24 cellular contexts compared by ENCODE assay signal in the genomic region with DNA sequence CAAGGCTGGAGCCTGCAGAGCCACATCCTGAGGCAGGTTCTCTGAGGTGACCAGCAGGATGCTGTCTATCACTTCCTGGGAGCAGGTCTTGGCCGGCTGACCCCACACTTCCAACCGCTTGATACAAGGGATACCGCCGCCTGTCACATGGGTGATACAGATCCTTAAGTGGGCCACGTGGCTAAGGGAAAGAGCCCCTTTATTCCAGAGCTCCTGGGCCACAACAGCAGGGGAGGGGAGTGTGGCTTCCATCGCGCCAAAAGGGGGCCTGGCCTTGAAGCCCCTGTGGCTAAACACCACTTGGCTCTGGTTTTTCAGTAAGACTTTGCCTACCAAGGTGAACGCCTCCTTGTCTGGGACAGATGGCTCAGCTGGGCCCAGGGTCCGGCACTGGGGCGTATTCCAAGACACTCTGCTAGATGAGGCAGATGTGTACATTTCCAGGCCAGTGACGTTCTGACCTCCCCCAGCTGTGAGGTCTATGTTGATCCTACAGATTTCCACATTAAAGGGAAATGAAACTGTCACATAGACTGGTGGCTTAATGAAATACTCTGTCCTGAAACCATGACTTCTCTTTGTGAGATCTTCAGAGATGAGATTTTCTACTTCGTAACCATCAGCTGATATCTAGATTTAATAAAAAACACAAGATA. TPM values are rescaled to one million over a fixed set of nuclear protein-coding genes. Genes with fewer than 3 reads are reported as not detected.
DNase-seq lines count a peak whose midpoint lies in the region; ATAC-seq, FAIRE-seq and TF ChIP-seq lines count a peak whose summit lies in the region.
"Had no signal": no experiment of that assay in that cellular context is flagged by ENCODE, and none has a peak within 500 bp of the region (broad histone marks: within the 10 kb centered on the region; RNA-seq: fewer than 3 reads in every experiment).

No MANE protein-coding gene starts in this region.

- TF ChIP-seq RAD21 in A549 (conservative IDR thresholded peaks at IDR 0.05 in 1 of 2, IDR thresholded peaks at IDR 0.05 in 1 of 2), result no peak

- H3K4me3 ChIP-seq in A549, result no peak overlapping the region
- H3K4me3 ChIP-seq in CD4-positive, CD25-positive, alpha-beta regulatory T cell (ENCODE audit: low read depth, low read length), result peak overlapping the region; percentile 57
- H3K4me3 ChIP-seq: esophagus squamous epithelium, heart left ventricle, stomach had no signal

- H3K9me3 ChIP-seq in A549, result peaks cover 7% of the 10 kb centered on the region; the same call in 1 of the 3 replicates
- H3K9me3 ChIP-seq in CD4-positive, CD25-positive, alpha-beta regulatory T cell (ENCODE audit: control insufficient read depth in 2 of 2, low read length in 2 of 2), result no peaks in the 10 kb centered on the region
- H3K9me3 ChIP-seq: heart left ventricle had no signal

- no peak for TF ChIP-seq POLR2A in A549 (IDR thresholded peaks at IDR 0.05; ENCODE audit: low read length)

- peaks cover 20 to 53% (median 34%) of the 10 kb centered on the region in 4 donors for H3K4me1 Mint-ChIP-seq in CD4-positive, CD25-positive, alpha-beta regulatory T cell
- H3K4me1 Mint-ChIP-seq in T-cell (peaks cover 35 to 55% (median 47%) of the 10 kb centered on the region in 3 donors), mesothelial cell of epicardium (no peaks in the 10 kb centered on the region)
- peaks cover 13 to 14% of the 10 kb centered on the region in 2 donors for H3K4me1 Mint-ChIP-seq in effector memory CD8-positive, alpha-beta T cell (ENCODE audit: low read depth in 2 of 2)

- peaks cover 0 to 8% (median 0%) of the 10 kb centered on the region in 7 donors for H3K9me3 Mint-ChIP-seq in CD4-positive, CD25-positive, alpha-beta regulatory T cell
- H3K9me3 Mint-ChIP-seq in T-cell, result peaks cover 0 to 3% (median 0%) of the 10 kb centered on the region in 3 donors
- H3K9me3 Mint-ChIP-seq in effector memory CD8-positive, alpha-beta T cell, result no peaks in the 10 kb centered on the region
- peaks cover 15% of the 10 kb centered on the region for H3K9me3 Mint-ChIP-seq in mesothelial cell of epicardium

- DNase-seq in A549 (ENCODE audit: low read depth in 1 of 2, low spot score in 1 of 2), result no peak
- DNase-seq in CD4-positive, CD25-positive, alpha-beta regulatory T cell, result no peak
- DNase-seq in T-cell, result no peak
- DNase-seq in effector memory CD8-positive, alpha-beta T cell, result no peak
- no peak for DNase-seq in NCI-H1417 (lab: John Stamatoyannopoulos, UW)
- DNase-seq in GM13976 (ENCODE audit: low spot score), result no peak
- no peak for DNase-seq in mesothelial cell of epicardium (ENCODE audit: low spot score in 2 of 2, unreplicated experiment in 2 of 2)
- DNase-seq: anterior cingulate cortex; DND-41; esophagus squamous epithelium; H7; heart left ventricle; NCI-H1092; NK-92 treated with Interleukin-12 subunit alpha and Interleukin-12 subunit beta, amount 100 ng/mL, for 24 hours; stomach had no signal

- no peak for FAIRE-seq in A549 (lab: Jason Lieb, UNC)
- FAIRE-seq: colon, keratinocyte, urothelium cell line had no signal

- CTCF ChIA-PET in A549 (lab: Yijun Ruan, JAX), result interaction anchor here (1.4 to 9.5 kb wide), 3 partner anchors 7 to 68 kb away, joined by 7 to 108 read pairs (median 13); no protein-coding TSS in a partner anchor
- CTCF ChIA-PET in T-cell (lab: Charles Lee), result interaction anchor here (0.6 to 1.2 kb wide), 2 partner anchors 124 to 194 kb away, joined by 3 to 4 read pairs; no protein-coding TSS in a partner anchor

- peak overlapping the region in 2 of 4 donors; percentile 29 to 63 for H3K4me3 Mint-ChIP-seq in CD4-positive, CD25-positive, alpha-beta regulatory T cell
- peak overlapping the region; percentile 62 to 76 (median 69) for H3K4me3 Mint-ChIP-seq in T-cell
- no peak overlapping the region for H3K4me3 Mint-ChIP-seq in effector memory CD8-positive, alpha-beta T cell
- H3K4me3 Mint-ChIP-seq in mesothelial cell of epicardium, result no peak overlapping the region

- peaks cover 7% of the 10 kb centered on the region for H3K36me3 ChIP-seq in CD4-positive, CD25-positive, alpha-beta regulatory T cell (ENCODE audit: control insufficient read depth, insufficient read depth, low read length)

- WGBS in A549 (ENCODE audit: missing lambda C conversion rate), result 93% methylated on average over 12 of the region's 12 CpGs

- no peak for TF ChIP-seq EP300 in A549 (IDR thresholded peaks at IDR 0.05)

- H3K4me1 ChIP-seq in A549, result peaks cover 57% of the 10 kb centered on the region
- peaks cover 35% of the 10 kb centered on the region for H3K4me1 ChIP-seq in CD4-positive, CD25-positive, alpha-beta regulatory T cell (ENCODE audit: control insufficient read depth, insufficient read depth, low read length, poor library complexity, severe bottlenecking)

- H3K27ac ChIP-seq in A549, result peak overlapping the region; percentile 82 to 90; a peak in 5 of 6 replicates
- peak overlapping the region; percentile 74 for H3K27ac ChIP-seq in CD4-positive, CD25-positive, alpha-beta regulatory T cell (ENCODE audit: insufficient read depth, low read length, poor library complexity, severe bottlenecking)
- H3K27ac ChIP-seq: esophagus squamous epithelium, heart left ventricle, stomach had no signal

- in situ Hi-C loops in GM13976 (cut with MboI; ENCODE audit: low sequenced_read_pairs, unreplicated experiment), result no loop called here

- no peaks in the 10 kb centered on the region for H3K27me3 ChIP-seq in CD4-positive, CD25-positive, alpha-beta regulatory T cell (ENCODE audit: control insufficient read depth, insufficient read depth, low read length)
- H3K27me3 ChIP-seq: esophagus squamous epithelium, heart left ventricle, stomach had no signal

- H3K4me2 ChIP-seq in A549, result no peak overlapping the region

- ATAC-seq in A549 (no peak), T-cell (replicated peaks in 1 of 4) (no peak), HG02623 (IDR thresholded peaks at IDR 0.05; ENCODE audit: unreplicated experiment) (no peak)
- ATAC-seq in CD4-positive, CD25-positive, alpha-beta regulatory T cell (ENCODE audit: low read depth in 2 of 2), result no peak
- ATAC-seq in effector memory CD8-positive, alpha-beta T cell (replicated peaks), result no peak

- H3K27ac Mint-ChIP-seq in CD4-positive, CD25-positive, alpha-beta regulatory T cell, result peak overlapping the region; percentile 97 to 98 (median 98)
- peak overlapping the region; percentile 99 for H3K27ac Mint-ChIP-seq in T-cell
- peak overlapping the region; percentile 42 to 49 for H3K27ac Mint-ChIP-seq in effector memory CD8-positive, alpha-beta T cell
- H3K27ac Mint-ChIP-seq in mesothelial cell of epicardium, result no peak overlapping the region

- TF ChIP-seq CTCF in A549 (IDR thresholded peaks at IDR 0.05), result no peak
- TF ChIP-seq CTCF in GM13976 (IDR thresholded peaks at IDR 0.05; ENCODE audit: borderline replicate concordance, control extremely low read depth, extremely low read depth, insufficient read depth, missing control alignments), result no peak
- no peak for TF ChIP-seq CTCF in mesothelial cell of epicardium (IDR thresholded peaks at IDR 0.05; ENCODE audit: unreplicated experiment)

- H3K27me3 Mint-ChIP-seq in CD4-positive, CD25-positive, alpha-beta regulatory T cell, result no peaks in the 10 kb centered on the region
- H3K27me3 Mint-ChIP-seq in T-cell (no peaks in the 10 kb centered on the region), mesothelial cell of epicardium (ENCODE audit: low read depth) (no peaks in the 10 kb centered on the region)
- no peaks in the 10 kb centered on the region for H3K27me3 Mint-ChIP-seq in effector memory CD8-positive, alpha-beta T cell

- POLR2A ChIA-PET in A549 (lab: Yijun Ruan, JAX) (no interaction called here), T-cell (lab: Charles Lee) (interaction anchor here in 1 of 2 donors (0.7 kb wide), 1 partner anchor 110 kb away, joined by 3 read pairs; no protein-coding TSS in a partner anchor)

- H3K36me3 Mint-ChIP-seq in CD4-positive, CD25-positive, alpha-beta regulatory T cell, result peaks cover 16% of the 10 kb centered on the region
- H3K36me3 Mint-ChIP-seq in T-cell, result peaks cover 29% of the 10 kb centered on the region
- H3K36me3 Mint-ChIP-seq in effector memory CD8-positive, alpha-beta T cell (ENCODE audit: insufficient read depth), result peaks cover 11% of the 10 kb centered on the region
- peaks cover 47% of the 10 kb centered on the region for H3K36me3 Mint-ChIP-seq in mesothelial cell of epicardium

RNA-seq across cellular contexts. Expression of a gene that starts 37.6 kb away (rescaled TPM):
- polyA plus RNA-seq in A549 (2011; rRNA removed) (not detected in 2 replicates), A549 (2017; fragmentation: RNase III; extraction: RNeasy Plus Mini Kit Qiagen cat#74134 plus additional on column Dnase treatment) (not detected in 3 replicates)
- not detected in 2 replicates for polyA plus RNA-seq in A549 (2012; cell fraction: cytosol; rRNA removed)
- not detected in 2 replicates for polyA plus RNA-seq in A549 (2012; cell fraction: nucleus; rRNA removed)
- not detected in 2 replicates for polyA minus RNA-seq in A549 (2011; rRNA and poly(A)+ RNA removed)
- total RNA-seq in CD4-positive, CD25-positive, alpha-beta regulatory T cell, result 1.4 TPM
- not detected for polyA plus RNA-seq in CD4-positive, CD25-positive, alpha-beta regulatory T cell
- total RNA-seq in T-cell (1 to 10 TPM in 1 of 5 donors, under 1 TPM in 2, not detected in 2; 0.44 to 1.6 (median 0.59) TPM), mesothelial cell of epicardium (not detected in 3 replicates)
- total RNA-seq: esophagus squamous epithelium, H7, heart left ventricle, mononuclear cell, osteocyte, SK-MEL-5, skeletal muscle tissue, stomach had no signal
- polyA plus RNA-seq: BJ, heart left ventricle, keratinocyte, stomach had no signal

RNA-seq across cellular contexts. Expression of a gene that starts 37.6 kb away (rescaled TPM):
- polyA plus RNA-seq in A549 (2011; rRNA removed) (39.5 and 43.4 TPM in 2 replicates), A549 (2017; fragmentation: RNase III; extraction: RNeasy Plus Mini Kit Qiagen cat#74134 plus additional on column Dnase treatment) (33.0 to 36.4 TPM (median 33.9 TPM) in 3 replicates)
- 17.3 and 21.1 TPM in 2 replicates for polyA plus RNA-seq in A549 (2012; cell fraction: cytosol; rRNA removed)
- 15.5 and 24.5 TPM in 2 replicates for polyA plus RNA-seq in A549 (2012; cell fraction: nucleus; rRNA removed)
- 30.7 and 32.9 TPM in 2 replicates for polyA minus RNA-seq in A549 (2011; rRNA and poly(A)+ RNA removed)
- 35.0 TPM for total RNA-seq in CD4-positive, CD25-positive, alpha-beta regulatory T cell
- 10 to 100 TPM; 17.4 to 31.1 (median 25.8) TPM for polyA plus RNA-seq in CD4-positive, CD25-positive, alpha-beta regulatory T cell
- total RNA-seq in T-cell (10 to 100 TPM; 23.2 to 33.5 (median 28.7) TPM), mesothelial cell of epicardium (19.1 to 19.8 TPM (median 19.7 TPM) in 3 replicates)

RNA-seq across cellular contexts. Expression of a gene that starts 37.6 kb away (rescaled TPM):
- polyA plus RNA-seq in A549 (2011; rRNA removed) (3.4 and 4.3 TPM in 2 replicates), A549 (2017; fragmentation: RNase III; extraction: RNeasy Plus Mini Kit Qiagen cat#74134 plus additional on column Dnase treatment) (4.0 to 5.3 TPM (median 4.2 TPM) in 3 replicates)
- polyA plus RNA-seq in A549 (2012; cell fraction: cytosol; rRNA removed), result 2.3 and 3.1 TPM in 2 replicates
- 4.7 and 4.8 TPM in 2 replicates for polyA plus RNA-seq in A549 (2012; cell fraction: nucleus; rRNA removed)
- polyA minus RNA-seq in A549 (2011; rRNA and poly(A)+ RNA removed), result 6.7 and 6.9 TPM in 2 replicates
- 9.3 TPM for total RNA-seq in CD4-positive, CD25-positive, alpha-beta regulatory T cell
- 1 to 10 TPM; 5.3 to 7.7 (median 6.8) TPM for polyA plus RNA-seq in CD4-positive, CD25-positive, alpha-beta regulatory T cell
- total RNA-seq in T-cell (10 to 100 TPM in 4 of 5 donors, 1 to 10 TPM in 1; 9.4 to 13.4 (median 10.8) TPM), mesothelial cell of epicardium (11.6 to 12.3 TPM (median 11.6 TPM) in 3 replicates)

RNA-seq across cellular contexts. Expression of a gene that starts 50.7 kb away (rescaled TPM):
- not detected in 2 replicates for polyA plus RNA-seq in A549 (2011; rRNA removed)
- polyA plus RNA-seq in A549 (2012; cell fraction: cytosol; rRNA removed), result not detected in 2 replicates
- polyA plus RNA-seq in A549 (2012; cell fraction: nucleus; rRNA removed), result not detected in 2 replicates
- polyA plus RNA-seq in A549 (2017; fragmentation: RNase III; extraction: RNeasy Plus Mini Kit Qiagen cat#74134 plus additional on column Dnase treatment), result not detected in 3 replicates
- polyA minus RNA-seq in A549 (2011; rRNA and poly(A)+ RNA removed), result not detected in 2 replicates
- not detected for total RNA-seq in CD4-positive, CD25-positive, alpha-beta regulatory T cell
- under 1 TPM in 3 of 4 donors, not detected in 1; 0.50 to 0.83 (median 0.61) TPM for polyA plus RNA-seq in CD4-positive, CD25-positive, alpha-beta regulatory T cell
- total RNA-seq in T-cell, result 1 to 10 TPM in 2 of 5 donors, under 1 TPM in 1, not detected in 2; 0.92 to 3.0 (median 1.5) TPM
- total RNA-seq in mesothelial cell of epicardium, result not detected in 3 replicates
- total RNA-seq: esophagus squamous epithelium, mononuclear cell, osteocyte, SK-MEL-5, skeletal muscle tissue, stomach had no signal
- polyA plus RNA-seq: BJ, heart left ventricle, keratinocyte had no signal

RNA-seq across cellular contexts. Expression of a gene that starts 51.3 kb away (rescaled TPM):
- polyA plus RNA-seq in A549 (2011; rRNA removed) (3.8 and 5.3 TPM in 2 replicates), A549 (2017; fragmentation: RNase III; extraction: RNeasy Plus Mini Kit Qiagen cat#74134 plus additional on column Dnase treatment) (2.8 to 4.2 TPM (median 3.8 TPM) in 3 replicates)
- polyA plus RNA-seq in A549 (2012; cell fraction: cytosol; rRNA removed), result 4.1 and 5.5 TPM in 2 replicates
- polyA plus RNA-seq in A549 (2012; cell fraction: nucleus; rRNA removed), result 11.4 and 13.2 TPM in 2 replicates
- polyA minus RNA-seq in A549 (2011; rRNA and poly(A)+ RNA removed), result 5.5 and 5.6 TPM in 2 replicates
- total RNA-seq in CD4-positive, CD25-positive, alpha-beta regulatory T cell, result 24.2 TPM
- 1 to 10 TPM; 1.0 to 2.3 (median 1.1) TPM for polyA plus RNA-seq in CD4-positive, CD25-positive, alpha-beta regulatory T cell
- total RNA-seq in T-cell (10 to 100 TPM; 14.4 to 19.6 (median 15.3) TPM), mesothelial cell of epicardium (14.1 to 15.1 TPM (median 14.2 TPM) in 3 replicates)

Comparison
In these comparisons a context has a peak if more than half of its experiments do, and no peak if none do; other contexts are left out.
1. H3K4me3 Mint-ChIP-seq: peak in T-cell (3 of 3); none in effector memory CD8-positive, alpha-beta T cell (0 of 2) and mesothelial cell of epicardium (single experiment).